Comparison of ENCODE assay signal across 13 cellular contexts in genomic region chr5:87354496-87354895, GRCh38. TPM values are rescaled to one million over a fixed set of nuclear protein-coding genes. Genes with fewer than 3 reads are reported as not detected.
DNase-seq lines count a peak whose midpoint lies in the region; ATAC-seq, FAIRE-seq and TF ChIP-seq lines count a peak whose summit lies in the region.
"Had no signal": no experiment of that assay in that cellular context is flagged by ENCODE, and none has a peak within 500 bp of the region (broad histone marks: within the 10 kb centered on the region; RNA-seq: fewer than 3 reads in every experiment).

No MANE protein-coding gene starts in this region.

- TF ChIP-seq EP300 in GM12878 (IDR thresholded peaks at IDR 0.05; ENCODE audit: borderline replicate concordance in 1 of 2, control insufficient read depth in 1 of 2, low read depth in 2 of 2, low read length in 2 of 2) (no peak), upper lobe of left lung (IDR thresholded peaks at IDR 0.05) (no peak)

- H3K27ac ChIP-seq in GM12878 (ENCODE audit: control insufficient read depth, insufficient read depth) (no peak overlapping the region), upper lobe of left lung (no peak overlapping the region)
- H3K27ac ChIP-seq: BLaER1 treated with 17β-estradiol and CSF1 and Interleukin-3, amounts not matched to agents 10 nM and 100 nM; neural progenitor cell had no signal

- H3K4me3 ChIP-seq in GM12878 (no peak overlapping the region), upper lobe of left lung (no peak overlapping the region)
- H3K4me3 ChIP-seq: BLaER1 treated with 17β-estradiol and CSF1 and Interleukin-3, amounts not matched to agents 10 nM and 100 nM; neural progenitor cell had no signal

- no peaks in the 10 kb centered on the region for H3K4me1 Mint-ChIP-seq in progenitor cell of endocrine pancreas (ENCODE audit: low read depth)
- H3K4me1 Mint-ChIP-seq: neural progenitor cell had no signal

- no peak overlapping the region for H2AFZ ChIP-seq in GM12878 (ENCODE audit: control insufficient read depth, low read depth, low read length)
- H2AFZ ChIP-seq: neural progenitor cell had no signal

- DNase-seq in GM12878 (ENCODE audit: low read depth, low spot score) (peak; percentile 27), LoVo (ENCODE audit: low spot score) (no peak), globus pallidus (ENCODE audit: low spot score) (no peak), upper lobe of left lung (no peak), progenitor cell of endocrine pancreas (ENCODE audit: low spot score, unreplicated experiment) (no peak)
- DNase-seq: activated CD4-positive, alpha-beta memory T cell treated with anti-CD3 and anti-CD28 coated beads for 36 hours; GDM1; MM.1S had no signal

- H3K9ac ChIP-seq in GM12878 (ENCODE audit: control insufficient read depth, insufficient read depth, low read length): no peak overlapping the region
- H3K9ac ChIP-seq: BLaER1 treated with 17β-estradiol and CSF1 and Interleukin-3, amounts not matched to agents 10 nM and 100 nM; neural progenitor cell had no signal

- no peak overlapping the region for H3K4me2 ChIP-seq in GM12878 (ENCODE audit: control insufficient read depth, insufficient read depth)
- H3K4me2 ChIP-seq: BLaER1 treated with 17β-estradiol and CSF1 and Interleukin-3, amounts not matched to agents 10 nM and 100 nM; neural progenitor cell had no signal

- no peak overlapping the region for H3K4me3 Mint-ChIP-seq in progenitor cell of endocrine pancreas (ENCODE audit: low read depth)
- H3K4me3 Mint-ChIP-seq: activated CD4-positive, alpha-beta memory T cell treated with anti-CD3 and anti-CD28 coated beads for 36 hours; neural progenitor cell had no signal

- TF ChIP-seq POLR2A in GM12878 (IDR thresholded peaks at IDR 0.05; ENCODE audit: low read depth, low read length) (no peak), upper lobe of left lung (IDR thresholded peaks at IDR 0.05) (no peak)

- H3K27ac Mint-ChIP-seq in progenitor cell of endocrine pancreas: no peak overlapping the region
- H3K27ac Mint-ChIP-seq: activated CD4-positive, alpha-beta memory T cell treated with anti-CD3 and anti-CD28 coated beads for 36 hours; neural progenitor cell had no signal

- intact Hi-C loops in GM12878 (cut with micrococcal nuclease; ENCODE audit: unreplicated experiment): no loop called here

- SMC1A ChIA-PET in GM12878 (lab: Charles Lee; ENCODE audit: uncharacterized antibody, unreplicated experiment): interaction anchor here (0.7 to 2.6 kb wide), 13 partner anchors 9 to 284 kb away, joined by 3 to 19 read pairs (median 5); no protein-coding TSS in a partner anchor

- BruUV-seq in GM12878 (replicated peaks; lab: Mats Ljungman, UMichigan): no TSS peak

- peaks cover 3% of the 10 kb centered on the region for H3K9me3 Mint-ChIP-seq in progenitor cell of endocrine pancreas (ENCODE audit: low read depth)
- H3K9me3 Mint-ChIP-seq: activated CD4-positive, alpha-beta memory T cell treated with anti-CD3 and anti-CD28 coated beads for 36 hours; neural progenitor cell had no signal

- peaks cover 3% of the 10 kb centered on the region; the same call in 1 of the 2 replicates for H3K4me1 ChIP-seq in GM12878 (ENCODE audit: control insufficient read depth, insufficient read depth, low read length)
- no peaks in the 10 kb centered on the region for H3K4me1 ChIP-seq in upper lobe of left lung
- H3K4me1 ChIP-seq: BLaER1 treated with 17β-estradiol and CSF1 and Interleukin-3, amounts not matched to agents 10 nM and 100 nM; neural progenitor cell had no signal

- TF ChIP-seq RAD21 in GM12878 (IDR thresholded peaks at IDR 0.05; ENCODE audit: insufficient read depth, low read depth, low read length): no peak

- RAD21 ChIA-PET in GM12878 (lab: Charles Lee; ENCODE audit: unreplicated experiment): interaction anchor here (1.0 to 1.7 kb wide), 4 partner anchors 46 to 280 kb away, joined by 3 to 4 read pairs (median 4); no protein-coding TSS in a partner anchor

- WGBS in GM12878 (ENCODE audit: insufficient coverage, insufficient replicate concordance, low lambda C conversion rate, missing lambda C conversion rate): 47% methylated on average over 1 of the region's 1 CpG
- WGBS in upper lobe of left lung, 2 donors: 92 to 100% methylated on average over 1 of the region's 1 CpG

- H3K79me2 ChIP-seq in GM12878 (ENCODE audit: control insufficient read depth, insufficient read depth, low read length): no peaks in the 10 kb centered on the region

- FAIRE-seq in GM12878 (lab: Jason Lieb, UNC): no peak

- in situ Hi-C loops in GM12878 (cut with MboI): no loop called here

- no peaks in the 10 kb centered on the region for H4K20me1 ChIP-seq in GM12878 (ENCODE audit: control insufficient read depth, insufficient read depth)
- H4K20me1 ChIP-seq: BLaER1 treated with 17β-estradiol and CSF1 and Interleukin-3, amounts not matched to agents 10 nM and 100 nM had no signal

- no peaks in the 10 kb centered on the region for H3K27me3 Mint-ChIP-seq in progenitor cell of endocrine pancreas
- H3K27me3 Mint-ChIP-seq: activated CD4-positive, alpha-beta memory T cell treated with anti-CD3 and anti-CD28 coated beads for 36 hours had no signal

- peak; percentile 99 for ATAC-seq in GM18511 (IDR thresholded peaks at IDR 0.05; ENCODE audit: unreplicated experiment)
- peak; percentile 80 for ATAC-seq in GM21390 (IDR thresholded peaks at IDR 0.05; ENCODE audit: unreplicated experiment)
- ATAC-seq in HG03064 (IDR thresholded peaks at IDR 0.05; ENCODE audit: low read depth, unreplicated experiment): peak; percentile 88
- peak; percentile 84 for ATAC-seq in GM12878
- ATAC-seq in upper lobe of left lung (ENCODE audit: low FRiP score in 2 of 2): no peak

- H3K9me3 ChIP-seq in GM12878 (replicated peaks; ENCODE audit: control insufficient read depth, insufficient read depth, low read length): no peaks in the 10 kb centered on the region
- H3K9me3 ChIP-seq in upper lobe of left lung: no peaks in the 10 kb centered on the region

- no peak for TF ChIP-seq CTCF in GM12878 (IDR thresholded peaks at IDR 0.05 in 2 of 3, conservative IDR thresholded peaks at IDR 0.05 in 1 of 3; ENCODE audit: control insufficient read depth in 2 of 3, extremely low read depth in 1 of 3, insufficient read depth in 1 of 3, low read depth in 3 of 3, low read length in 3 of 3)
- no peak for TF ChIP-seq CTCF in upper lobe of left lung (IDR thresholded peaks at IDR 0.05)
- TF ChIP-seq CTCF in progenitor cell of endocrine pancreas (IDR thresholded peaks at IDR 0.05; ENCODE audit: unreplicated experiment): no peak

- H3K36me3 ChIP-seq in GM12878 (ENCODE audit: control insufficient read depth in 2 of 2, insufficient read depth in 2 of 2, low read length in 1 of 2): peaks cover 0 to 34% of the 10 kb centered on the region in 2 experiments
- peaks cover 0 to 39% (median 4%) of the 10 kb centered on the region in 4 donors for H3K36me3 ChIP-seq in upper lobe of left lung

- peaks cover 28% of the 10 kb centered on the region for H3K36me3 Mint-ChIP-seq in progenitor cell of endocrine pancreas (ENCODE audit: insufficient read depth)

- POLR2A ChIA-PET in GM12878 (lab: Charles Lee): interaction anchor here (0.6 to 1.0 kb wide), 2 partner anchors 284 to 285 kb away, joined by 3 to 4 read pairs; no protein-coding TSS in a partner anchor

- H3K27me3 ChIP-seq in GM12878 (replicated peaks in 1 of 2; ENCODE audit: control insufficient read depth in 2 of 2, insufficient read depth in 2 of 2, low read length in 1 of 2): no peaks in the 10 kb centered on the region
- H3K27me3 ChIP-seq in upper lobe of left lung: no peaks in the 10 kb centered on the region
- H3K27me3 ChIP-seq: BLaER1 treated with 17β-estradiol and CSF1 and Interleukin-3, amounts not matched to agents 10 nM and 100 nM; neural progenitor cell had no signal

- CTCF ChIA-PET in GM12878 (lab: Yijun Ruan, JAX): interaction anchor here (1.0 to 1.5 kb wide), 4 partner anchors 11 to 285 kb away, joined by 3 to 7 read pairs (median 4); no protein-coding TSS in a partner anchor

TF ChIP-seq in GM12878, 131 proteins besides CTCF, POLR2A, EP300 and RAD21 (continues in another document):
- TF ChIP-seq ZNF217 (IDR thresholded peaks at IDR 0.05) (peak; percentile 44; the same call in 1 of the 2 replicates), SMAD5 (IDR thresholded peaks at IDR 0.05; ENCODE audit: low read depth) (no peak), SKIL (IDR thresholded peaks at IDR 0.05; ENCODE audit: low read depth, poor library complexity, severe bottlenecking) (peak; percentile 45), RELA (IDR thresholded peaks at IDR 0.05; ENCODE audit: borderline replicate concordance, partially characterized antibody) (no peak)

RNA-seq across cellular contexts. Expression of gene CCNH, which starts 58.2 kb away (rescaled TPM):
- 238 and 249 TPM in 2 replicates for total RNA-seq in GM12878 (2013; cell fraction: nucleolus; rRNA removed)
- total RNA-seq in GM12878 (2014; rRNA removed) (77.2 and 88.9 TPM in 2 replicates), GM12878 (2014; rRNA removed; fragmentation: Illumina TruSeq; extraction: Trizol) (92.5 and 94.5 TPM in 2 replicates), GM12878 (2021) (43.9 and 46.8 TPM in 2 replicates), upper lobe of left lung (100 to 1,000 TPM in 2 of 6 donors, 10 to 100 TPM in 4; 39.1 to 232 (median 73.4) TPM), progenitor cell of endocrine pancreas (38.1 and 44.6 TPM in 2 replicates)
- 20.0 TPM for polyA plus RNA-seq in GM12878 (2011; ENCODE audit: low read depth)
- polyA plus RNA-seq in GM12878 (2011; rRNA removed) (73.8 and 103 TPM in 2 replicates), GM12878 (2014; fragmentation: Illumina TruSeq; extraction: Trizol) (85.5 and 102 TPM in 2 replicates), GM12878 (2014; fragmentation: Nextera tagmentation; extraction: Ambion mirVana) (100 to 1,000 TPM; 110 to 116 TPM), GM12878 (2014; rRNA removed) (61.4 and 72.7 TPM in 2 replicates), GM12878 (2016; fragmentation: Nextera tagmentation; extraction: Ambion mirVana) (10 to 100 TPM; 76.5 to 88.3 TPM)
- 44.3 and 45.5 TPM in 2 replicates for polyA plus RNA-seq in GM12878 (2011; cell fraction: cytosol; rRNA removed)
- 64.4 and 64.6 TPM in 2 replicates for polyA plus RNA-seq in GM12878 (2011; cell fraction: nucleus; rRNA removed)
- polyA plus RNA-seq in GM12878 (2012): 36.2 and 37.1 TPM in 2 replicates
- 105 and 113 TPM in 2 replicates for polyA minus RNA-seq in GM12878 (2011; rRNA and poly(A)+ RNA removed)
- 16.3 and 31.5 TPM in 2 replicates for polyA minus RNA-seq in GM12878 (2011; cell fraction: cytosol; rRNA and poly(A)+ RNA removed)
- 155 and 236 TPM in 2 replicates for polyA minus RNA-seq in GM12878 (2011; cell fraction: nucleus; rRNA and poly(A)+ RNA removed)

Comparison
In these comparisons a context has a peak if more than half of its experiments do, and no peak if none do; other contexts are left out.
1. ATAC-seq: peak in GM18511 (single experiment), GM21390 (single experiment), HG03064 (single experiment) and GM12878 (single experiment); none in upper lobe of left lung (0 of 2).